ENCODE assay signal across 15 cellular contexts in the genomic region with DNA sequence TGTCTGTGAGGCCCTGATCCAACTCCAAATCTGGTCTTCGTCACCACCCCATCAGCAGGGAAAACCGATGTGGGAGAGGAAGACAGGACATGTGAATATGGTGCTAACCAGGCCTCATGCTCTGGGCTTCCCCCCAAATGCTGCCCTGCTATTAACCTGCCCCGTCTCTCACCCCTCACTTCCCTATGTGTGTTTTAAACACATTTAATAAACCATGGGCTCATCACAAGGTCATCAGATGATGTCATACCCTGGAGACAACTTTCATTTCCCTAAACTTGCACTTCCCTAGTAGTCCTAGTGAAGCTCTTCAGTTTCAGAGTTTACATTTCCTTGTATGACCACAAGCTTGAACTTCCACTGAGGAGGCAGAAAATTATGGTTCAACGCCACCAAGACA. TPM values are rescaled to one million over a fixed set of nuclear protein-coding genes. Genes with fewer than 3 reads are reported as not detected.
A peak's percentile ranks its signal among the peaks of the same experiment; 100 is the strongest.
DNase-seq lines count a peak whose midpoint lies in the region; ATAC-seq and TF ChIP-seq lines count a peak whose summit lies in the region.
"Had no signal": no experiment of that assay in that cellular context is flagged by ENCODE, and none has a peak within 500 bp of the region (broad histone marks: within the 10 kb centered on the region; RNA-seq: fewer than 3 reads in every experiment).

No MANE protein-coding gene starts in this region.

- CTCF ChIA-PET in activated CD8-positive, alpha-beta T cell treated with anti-CD3 and anti-CD28 coated beads for 36 hours (lab: Charles Lee), result interaction anchor here (0.9 to 1.7 kb wide), 3 partner anchors 8 to 191 kb away, joined by 3 to 4 read pairs (median 3); no protein-coding TSS in a partner anchor

- no peaks in the 10 kb centered on the region for H3K9me3 Mint-ChIP-seq in stimulated activated effector memory CD8-positive, alpha-beta T cell treated with anti-CD3 and anti-CD28 coated beads, Interleukin-12 subunit alpha, Interleukin-12 subunit beta, amount 100 ng/mL, for 72 hours
- H3K9me3 Mint-ChIP-seq in activated CD8-positive, alpha-beta T cell treated with anti-CD3 and anti-CD28 coated beads for 36 hours, result no peaks in the 10 kb centered on the region
- H3K9me3 Mint-ChIP-seq: activated T-helper 2 cell treated with anti-CD3 and anti-CD28 coated beads, Interferon-gamma antibody, Interleukin-2, Interleukin-4, amounts not matched to agents 10 μg/mL and 5 μg/mL and 100 μg/mL, durations not matched to agents 14 hours and 24 hours and 36 hours had no signal

- peaks cover 6% of the 10 kb centered on the region for H3K36me3 Mint-ChIP-seq in T-helper 17 cell (ENCODE audit: low read depth)
- no peaks in the 10 kb centered on the region for H3K36me3 Mint-ChIP-seq in stimulated activated effector memory CD8-positive, alpha-beta T cell treated with anti-CD3 and anti-CD28 coated beads, Interleukin-12 subunit alpha, Interleukin-12 subunit beta, amount 100 ng/mL, for 72 hours
- H3K36me3 Mint-ChIP-seq in activated CD8-positive, alpha-beta T cell treated with anti-CD3 and anti-CD28 coated beads for 36 hours (ENCODE audit: low read depth), result no peaks in the 10 kb centered on the region

- no peak for TF ChIP-seq CTCF in activated CD8-positive, alpha-beta T cell treated with anti-CD3 and anti-CD28 coated beads for 36 hours (IDR thresholded peaks at IDR 0.05)

- no peak overlapping the region for H3K27ac Mint-ChIP-seq in T-helper 17 cell
- no peak overlapping the region for H3K27ac Mint-ChIP-seq in stimulated activated effector memory CD8-positive, alpha-beta T cell treated with anti-CD3 and anti-CD28 coated beads, Interleukin-12 subunit alpha, Interleukin-12 subunit beta, amount 100 ng/mL, for 72 hours
- H3K27ac Mint-ChIP-seq in activated CD8-positive, alpha-beta T cell treated with anti-CD3 and anti-CD28 coated beads for 36 hours, result no peak overlapping the region
- H3K27ac Mint-ChIP-seq: activated T-helper 2 cell treated with anti-CD3 and anti-CD28 coated beads, Interferon-gamma antibody, Interleukin-2, Interleukin-4, amounts not matched to agents 10 μg/mL and 5 μg/mL and 100 μg/mL, durations not matched to agents 14 hours and 24 hours and 36 hours had no signal

- ATAC-seq in HG03432 (IDR thresholded peaks at IDR 0.05; ENCODE audit: unreplicated experiment), result peak; percentile 60
- peak; percentile 67 for ATAC-seq in T-helper 17 cell
- ATAC-seq in stimulated activated effector memory CD8-positive, alpha-beta T cell treated with anti-CD3 and anti-CD28 coated beads, Interleukin-12 subunit alpha, Interleukin-12 subunit beta, amount 100 ng/mL, for 72 hours, result no peak
- no peak for ATAC-seq in activated CD8-positive, alpha-beta T cell treated with anti-CD3 and anti-CD28 coated beads for 36 hours

- H3K4me1 Mint-ChIP-seq in T-helper 17 cell, result peaks cover 2% of the 10 kb centered on the region
- no peaks in the 10 kb centered on the region for H3K4me1 Mint-ChIP-seq in stimulated activated effector memory CD8-positive, alpha-beta T cell treated with anti-CD3 and anti-CD28 coated beads, Interleukin-12 subunit alpha, Interleukin-12 subunit beta, amount 100 ng/mL, for 72 hours
- peaks cover 10% of the 10 kb centered on the region for H3K4me1 Mint-ChIP-seq in activated CD8-positive, alpha-beta T cell treated with anti-CD3 and anti-CD28 coated beads for 36 hours (ENCODE audit: low read depth)

- DNase-seq in CD1c-positive myeloid dendritic cell (ENCODE audit: extremely low spot score) (peak; percentile 96), T-helper 17 cell (no peak), medulla oblongata (ENCODE audit: extremely low spot score) (peak; percentile 81), NCI-H2171 treated with DMSO at 0.1 percent for 48 hours (lab: John Stamatoyannopoulos, UW) (no peak), ecto neural progenitor cell (ENCODE audit: low spot score) (no peak)
- no peak for DNase-seq in stimulated activated effector memory CD8-positive, alpha-beta T cell treated with anti-CD3 and anti-CD28 coated beads, Interleukin-12 subunit alpha, Interleukin-12 subunit beta, amount 100 ng/mL, for 72 hours (ENCODE audit: low spot score in 2 of 2)
- no peak for DNase-seq in activated CD8-positive, alpha-beta T cell treated with anti-CD3 and anti-CD28 coated beads for 36 hours
- DNase-seq: activated CD4-positive, alpha-beta T cell treated with anti-CD3 and anti-CD28 coated beads for 4 hours; brain microvascular endothelial cell; GOT3; IMR-90; NCI-H226 had no signal

- peaks cover 58% of the 10 kb centered on the region for H3K27me3 Mint-ChIP-seq in T-helper 17 cell
- H3K27me3 Mint-ChIP-seq in activated CD8-positive, alpha-beta T cell treated with anti-CD3 and anti-CD28 coated beads for 36 hours, result peaks cover 7% of the 10 kb centered on the region

- POLR2A ChIA-PET in activated CD8-positive, alpha-beta T cell treated with anti-CD3 and anti-CD28 coated beads for 36 hours (lab: Charles Lee), result no interaction called here

- intact Hi-C loops in activated CD8-positive, alpha-beta T cell treated with anti-CD3 and anti-CD28 coated beads for 36 hours (cut with micrococcal nuclease), result no loop called here

- no peak overlapping the region for H3K4me3 Mint-ChIP-seq in T-helper 17 cell
- no peak overlapping the region for H3K4me3 Mint-ChIP-seq in stimulated activated effector memory CD8-positive, alpha-beta T cell treated with anti-CD3 and anti-CD28 coated beads, Interleukin-12 subunit alpha, Interleukin-12 subunit beta, amount 100 ng/mL, for 72 hours
- no peak overlapping the region for H3K4me3 Mint-ChIP-seq in activated CD8-positive, alpha-beta T cell treated with anti-CD3 and anti-CD28 coated beads for 36 hours

- no peaks in the 10 kb centered on the region for H3K9me3 ChIP-seq in T-helper 17 cell (ENCODE audit: control insufficient read depth, low read length, poor library complexity, severe bottlenecking)
- H3K9me3 ChIP-seq: SJSA1 had no signal

RNA-seq across cellular contexts. Expression of gene CD8B2, which starts 49.9 kb away (rescaled TPM):
- total RNA-seq in T-helper 17 cell, result not detected
- 1 to 10 TPM; 3.9 to 4.5 TPM for total RNA-seq in activated CD8-positive, alpha-beta T cell treated with anti-CD3 and anti-CD28 coated beads for 36 hours
- total RNA-seq: activated T-helper 2 cell treated with anti-CD3 and anti-CD28 coated beads, Interferon-gamma antibody, Interleukin-2, Interleukin-4, amounts not matched to agents 10 μg/mL and 5 μg/mL and 100 μg/mL, durations not matched to agents 14 hours and 24 hours and 36 hours; IMR-90; SJSA1 had no signal

Comparison
In these comparisons a context has a peak if more than half of its experiments do, and no peak if none do; other contexts are left out.
1. DNase-seq: peak in CD1c-positive myeloid dendritic cell (single experiment) and medulla oblongata (single experiment); none in T-helper 17 cell (0 of 3), NCI-H2171 treated with DMSO at 0.1 percent for 48 hours (single experiment), stimulated activated effector memory CD8-positive, alpha-beta T cell treated with anti-CD3 and anti-CD28 coated beads, Interleukin-12 subunit alpha, Interleukin-12 subunit beta, amount 100 ng/mL, for 72 hours (0 of 2), activated CD8-positive, alpha-beta T cell treated with anti-CD3 and anti-CD28 coated beads for 36 hours (single experiment) and ecto neural progenitor cell (single experiment).
2. ATAC-seq: peak in HG03432 (single experiment) and T-helper 17 cell (single experiment); none in stimulated activated effector memory CD8-positive, alpha-beta T cell treated with anti-CD3 and anti-CD28 coated beads, Interleukin-12 subunit alpha, Interleukin-12 subunit beta, amount 100 ng/mL, for 72 hours (single experiment) and activated CD8-positive, alpha-beta T cell treated with anti-CD3 and anti-CD28 coated beads for 36 hours (single experiment).
3. RNA of gene CD8B2, which starts 49.9 kb away (total RNA-seq): 3.9 to 4.5 TPM in activated CD8-positive, alpha-beta T cell treated with anti-CD3 and anti-CD28 coated beads for 36 hours; not detected in T-helper 17 cell; every median in the first group is over 4 times any median in the second.